Comparison of ENCODE assay signal across 10 cellular contexts in the genomic region with DNA sequence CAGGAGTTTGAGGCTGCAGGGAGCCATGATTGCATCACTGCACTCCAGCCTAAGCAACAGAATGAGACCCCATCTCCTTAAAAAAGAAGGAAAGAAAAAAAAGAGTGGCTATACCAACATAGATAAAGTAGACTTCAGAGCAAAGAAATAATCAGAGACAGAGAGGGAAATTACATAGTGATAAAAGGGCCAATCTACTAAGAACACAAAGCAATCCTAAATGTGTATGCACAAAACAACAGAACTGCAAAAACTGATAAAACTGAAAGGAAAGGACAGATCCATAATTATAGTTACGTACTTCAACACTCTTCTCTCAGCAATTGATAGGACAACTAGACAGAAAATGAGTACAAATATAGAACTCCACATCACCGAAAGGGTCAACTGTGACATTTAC. TPM values are rescaled to one million over a fixed set of nuclear protein-coding genes. Genes with fewer than 3 reads are reported as not detected.
"Had no signal": no experiment of that assay in that cellular context is flagged by ENCODE, and none has a peak within 500 bp of the region (broad histone marks: within the 10 kb centered on the region; RNA-seq: fewer than 3 reads in every experiment).

No MANE protein-coding gene starts in this region.

- FAIRE-seq: HepG2, HTR-8/SVneo had no signal

- H3K4me2 ChIP-seq: KMS-11 had no signal

- H3K9ac ChIP-seq: KMS-11 had no signal

- ATAC-seq: HepG2 had no signal

- DNase-seq: IMR-90, KBM-7, KG1 had no signal

- H3K27ac ChIP-seq: HL-60, KMS-11 had no signal

RNA-seq across cellular contexts. Expression of a gene that starts 17.8 kb away (rescaled TPM):
- total RNA-seq: HepG2, HT-29, HT1080, IMR-90 had no signal
- polyA plus RNA-seq: HepG2, IgD-negative memory B cell, IMR-90 had no signal

RNA-seq across cellular contexts. Expression of a gene that starts 36.4 kb away (rescaled TPM):
- total RNA-seq: HT1080, IMR-90 had no signal
- polyA plus RNA-seq: IgD-negative memory B cell, IMR-90 had no signal
